Comparison of ENCODE assay signal across 15 cellular contexts in the genomic region with DNA sequence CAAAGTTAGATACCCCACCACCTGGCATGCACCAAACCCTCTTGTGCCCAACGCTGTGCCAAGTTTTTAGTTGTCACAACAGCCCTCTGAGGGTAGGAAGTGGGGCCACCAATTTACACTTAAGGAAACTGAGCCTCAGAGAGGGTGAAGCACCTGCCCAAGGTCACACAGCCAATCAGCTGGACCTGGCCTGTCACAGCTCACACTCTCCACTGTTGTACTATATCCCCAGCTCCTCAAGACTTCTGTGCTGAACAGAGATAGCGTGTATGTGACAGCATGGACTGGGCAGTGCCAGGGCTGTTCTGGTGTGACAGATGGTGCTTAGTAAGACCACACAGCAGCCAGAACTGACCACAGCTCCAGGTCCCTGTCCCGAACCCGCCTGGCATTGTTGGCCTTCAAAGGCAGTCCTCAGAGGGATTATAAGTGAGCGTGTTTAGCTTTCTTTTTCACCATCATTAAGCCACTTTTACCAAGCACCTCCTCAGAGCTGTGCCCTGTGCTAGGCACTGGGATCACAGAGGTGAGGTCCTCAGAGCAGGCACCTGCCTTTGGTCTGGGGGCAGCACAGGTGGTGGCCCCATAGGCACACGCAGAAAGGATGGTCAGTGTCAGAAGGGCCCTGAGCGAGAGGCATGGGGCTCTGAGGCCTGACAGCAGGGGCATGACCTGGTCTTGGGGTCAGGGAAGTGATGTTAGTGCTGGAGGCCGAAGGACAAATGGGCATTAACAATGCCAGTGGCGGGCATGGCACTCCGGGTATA.
"Had no signal": no experiment of that assay in that cellular context is flagged by ENCODE, and none has a peak within 500 bp of the region (broad histone marks: within the 10 kb centered on the region; RNA-seq: fewer than 3 reads in every experiment).

No MANE protein-coding gene starts in this region.

- H3K36me3 Mint-ChIP-seq: naive thymus-derived CD4-positive, alpha-beta T cell had no signal

- DNase-seq: activated CD4-positive, alpha-beta T cell treated with anti-CD3 and anti-CD28 coated beads, Interleukin-2, amount 50 U/mL, for 48 hours; activated naive CD4-positive, alpha-beta T cell treated with Interleukin-2 at 50 U/mL for 16 hours; aorta; islet precursor cell; naive thymus-derived CD4-positive, alpha-beta T cell; stomach; testis; upper lobe of right lung; WERI-Rb-1 had no signal

- H3K4me2 ChIP-seq: hepatocyte had no signal

- H3K4me3 ChIP-seq: hepatocyte, lung, right atrium auricular region, stomach, testis, upper lobe of right lung had no signal

- H3K36me3 ChIP-seq: right atrium auricular region, stomach, upper lobe of right lung had no signal

- ATAC-seq: activated T-helper 17 cell treated with anti-CD3 and anti-CD28 coated beads, Interleukin-2, amount 50 U/mL, for 72 hours; esophagus mucosa; naive thymus-derived CD4-positive, alpha-beta T cell; upper lobe of right lung had no signal

- H3K27me3 Mint-ChIP-seq: activated T-helper 17 cell treated with anti-CD3 and anti-CD28 coated beads, Interleukin-2, amount 50 U/mL, for 72 hours had no signal

- H3K9me3 ChIP-seq: right atrium auricular region, stomach, testis, upper lobe of right lung had no signal

- H3K27me3 ChIP-seq: hepatocyte, right atrium auricular region, stomach, testis, upper lobe of right lung had no signal

- FAIRE-seq: colon had no signal

- H3K4me3 Mint-ChIP-seq: activated T-helper 17 cell treated with anti-CD3 and anti-CD28 coated beads, Interleukin-2, amount 50 U/mL, for 72 hours; naive thymus-derived CD4-positive, alpha-beta T cell had no signal

- H3K4me1 Mint-ChIP-seq: activated T-helper 17 cell treated with anti-CD3 and anti-CD28 coated beads, Interleukin-2, amount 50 U/mL, for 72 hours; naive thymus-derived CD4-positive, alpha-beta T cell had no signal

- H3K79me2 ChIP-seq: hepatocyte had no signal

- H3K9me3 Mint-ChIP-seq: activated T-helper 17 cell treated with anti-CD3 and anti-CD28 coated beads, Interleukin-2, amount 50 U/mL, for 72 hours; naive thymus-derived CD4-positive, alpha-beta T cell had no signal

- H3K27ac ChIP-seq: hepatocyte, right atrium auricular region, stomach, testis, upper lobe of right lung, WERI-Rb-1 had no signal

- H3K27ac Mint-ChIP-seq: activated T-helper 17 cell treated with anti-CD3 and anti-CD28 coated beads, Interleukin-2, amount 50 U/mL, for 72 hours; naive thymus-derived CD4-positive, alpha-beta T cell had no signal

- H3K4me1 ChIP-seq: upper lobe of right lung had no signal

- H2AFZ ChIP-seq: hepatocyte had no signal
